35 cellular contexts compared by ENCODE assay signal in the genomic region with DNA sequence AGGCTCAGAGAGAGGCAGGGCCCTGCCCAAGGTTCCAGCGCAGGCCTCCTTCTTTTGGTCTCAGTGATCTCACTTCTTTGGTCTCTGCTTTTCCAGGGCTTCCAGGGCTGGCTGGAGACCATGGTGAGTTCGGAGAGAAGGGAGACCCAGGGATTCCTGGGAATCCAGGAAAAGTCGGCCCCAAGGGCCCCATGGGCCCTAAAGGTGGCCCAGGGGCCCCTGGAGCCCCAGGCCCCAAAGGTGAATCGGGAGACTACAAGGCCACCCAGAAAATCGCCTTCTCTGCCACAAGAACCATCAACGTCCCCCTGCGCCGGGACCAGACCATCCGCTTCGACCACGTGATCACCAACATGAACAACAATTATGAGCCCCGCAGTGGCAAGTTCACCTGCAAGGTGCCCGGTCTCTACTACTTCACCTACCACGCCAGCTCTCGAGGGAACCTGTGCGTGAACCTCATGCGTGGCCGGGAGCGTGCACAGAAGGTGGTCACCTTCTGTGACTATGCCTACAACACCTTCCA. TPM values are rescaled to one million over a fixed set of nuclear protein-coding genes. Genes with fewer than 3 reads are reported as not detected.
"Had no signal": no experiment of that assay in that cellular context is flagged by ENCODE, and none has a peak within 500 bp of the region (broad histone marks: within the 10 kb centered on the region; RNA-seq: fewer than 3 reads in every experiment).

No MANE protein-coding gene starts in this region.

- DNase-seq: activated B cell treated with CpG ODN at 0.5 μM for 24 hours; activated CD4-positive, alpha-beta memory T cell treated with anti-CD3 and anti-CD28 coated beads for 36 hours; activated CD4-positive, alpha-beta T cell treated with anti-CD3 and anti-CD28 coated beads for 4 hours; activated CD4-positive, alpha-beta T cell treated with anti-CD3 and anti-CD28 coated beads, Interleukin-2, amount 10 ng/mL, durations not matched to agents 24 days and 14 days; activated CD4-positive, alpha-beta T cell treated with anti-CD3 and anti-CD28 coated beads, Interleukin-2, amount 50 U/mL, for 1 hour; activated CD4-positive, alpha-beta T cell treated with anti-CD3 and anti-CD28 coated beads, Interleukin-2, amount 50 U/mL, for 4 hours; activated CD4-positive, CD25-positive, alpha-beta regulatory T cell treated with anti-CD3 and anti-CD28 coated beads, Interleukin-2, amount 50 U/mL, for 72 hours; activated CD8-positive, alpha-beta memory T cell treated with anti-CD3 and anti-CD28 coated beads, Interleukin-2, amount 50 U/mL, for 4 hours; activated CD8-positive, alpha-beta T cell treated with anti-CD3 and anti-CD28 coated beads for 36 hours; activated effector memory CD4-positive, alpha-beta T cell treated with anti-CD3 and anti-CD28 coated beads, Interleukin-2, amount 50 U/mL, for 16 hours; activated gamma-delta T cell treated with Interleukin-2 at 50 U/mL for 16 hours; activated naive CD4-positive, alpha-beta T cell; activated naive CD4-positive, alpha-beta T cell treated with anti-CD3 and anti-CD28 coated beads for 36 hours; activated naive CD4-positive, alpha-beta T cell treated with anti-CD3 and anti-CD28 coated beads, Interleukin-2, amount 50 U/mL, for 16 hours; activated naive CD8-positive, alpha-beta T cell treated with anti-CD3 and anti-CD28 coated beads for 36 hours; activated T-cell treated with anti-CD3 and anti-CD28 coated beads for 4 hours; activated T-cell treated with anti-CD3 and anti-CD28 coated beads, Interleukin-2, amount 50 U/mL, for 1 hour; activated T-cell treated with anti-CD3 and anti-CD28 coated beads, Interleukin-2, amount 50 U/mL, for 4 hours; activated T-cell treated with anti-CD3 and anti-CD28 coated beads, Interleukin-2, amount 50 U/mL, for 72 hours; adrenal gland; amniotic stem cell; body of pancreas; brain microvascular endothelial cell; central memory CD4-positive, alpha-beta T cell; T-helper 1 cell; T-helper 2 cell; T-helper 9 cell had no signal

- H3K27me3 ChIP-seq: adrenal gland, body of pancreas had no signal

- H3K4me1 ChIP-seq: adrenal gland, body of pancreas, breast epithelium had no signal

- FAIRE-seq: astrocyte, TTC549 had no signal

- H3K27ac ChIP-seq: adrenal gland, body of pancreas, brain microvascular endothelial cell, breast epithelium, VCaP had no signal

- H3K4me3 ChIP-seq: adrenal gland, body of pancreas, breast epithelium had no signal

- H3K9me3 ChIP-seq: adrenal gland, body of pancreas, breast epithelium had no signal

- ATAC-seq: activated CD8-positive, alpha-beta T cell treated with anti-CD3 and anti-CD28 coated beads for 36 hours; activated naive CD4-positive, alpha-beta T cell treated with anti-CD3 and anti-CD28 coated beads, Interleukin-2, amount 50 U/mL, for 72 hours; activated T-cell treated with anti-CD3 and anti-CD28 coated beads, Interleukin-2, amount 50 U/mL, for 4 hours; activated T-cell treated with anti-CD3 and anti-CD28 coated beads, Interleukin-2, amount 50 U/mL, for 72 hours; activated T-helper 17 cell treated with anti-CD3 and anti-CD28 coated beads, Interleukin-2, amount 50 U/mL, for 72 hours; body of pancreas had no signal

- H3K36me3 ChIP-seq: adrenal gland, brain microvascular endothelial cell, breast epithelium had no signal

RNA-seq across cellular contexts. Expression of a gene that starts 7.7 kb away (rescaled TPM):
- total RNA-seq: activated B cell treated with CpG ODN at 0.5 μM for 24 hours; activated CD4-positive, alpha-beta memory T cell treated with anti-CD3 and anti-CD28 coated beads for 36 hours; activated CD4-positive, alpha-beta T cell treated with anti-CD3 and anti-CD28 coated beads, Interleukin-2, amount 10 ng/mL, durations not matched to agents 24 days and 14 days; activated CD8-positive, alpha-beta memory T cell treated with anti-CD3 and anti-CD28 coated beads for 36 hours; activated CD8-positive, alpha-beta T cell treated with anti-CD3 and anti-CD28 coated beads for 36 hours; activated naive CD4-positive, alpha-beta T cell treated with anti-CD3 and anti-CD28 coated beads for 36 hours; activated naive CD4-positive, alpha-beta T cell treated with anti-CD3 and anti-CD28 coated beads, Interleukin-2, amount 50 U/mL, for 72 hours; activated naive CD8-positive, alpha-beta T cell treated with anti-CD3 and anti-CD28 coated beads for 36 hours; activated T-cell treated with anti-CD3 and anti-CD28 coated beads, Interleukin-2, amount 50 U/mL, for 72 hours; activated T-helper 1 cell treated with anti-CD3 and anti-CD28 coated beads, Interleukin-12 subunit alpha, Interleukin-12 subunit beta, Interleukin-2, Interleukin-4 antibody, amounts not matched to agents 30 ng/mL and 10 ng/mL and 1 ng/mL, durations not matched to agents 14 hours and 24 hours and 36 hours; activated T-helper 17 cell treated with anti-CD3 and anti-CD28 coated beads, Interleukin-2, amount 50 U/mL, for 72 hours; astrocyte had no signal

RNA-seq across cellular contexts. Expression of a gene that starts 17.3 kb away (rescaled TPM):
- total RNA-seq: activated B cell treated with CpG ODN at 0.5 μM for 24 hours; activated CD4-positive, alpha-beta memory T cell treated with anti-CD3 and anti-CD28 coated beads for 36 hours; activated CD4-positive, alpha-beta T cell treated with anti-CD3 and anti-CD28 coated beads, Interleukin-2, amount 10 ng/mL, durations not matched to agents 24 days and 14 days; activated CD8-positive, alpha-beta memory T cell treated with anti-CD3 and anti-CD28 coated beads for 36 hours; activated CD8-positive, alpha-beta T cell treated with anti-CD3 and anti-CD28 coated beads for 36 hours; activated naive CD4-positive, alpha-beta T cell treated with anti-CD3 and anti-CD28 coated beads for 36 hours; activated naive CD4-positive, alpha-beta T cell treated with anti-CD3 and anti-CD28 coated beads, Interleukin-2, amount 50 U/mL, for 72 hours; activated naive CD8-positive, alpha-beta T cell treated with anti-CD3 and anti-CD28 coated beads for 36 hours; activated T-cell treated with anti-CD3 and anti-CD28 coated beads, Interleukin-2, amount 50 U/mL, for 72 hours; activated T-helper 1 cell treated with anti-CD3 and anti-CD28 coated beads, Interleukin-12 subunit alpha, Interleukin-12 subunit beta, Interleukin-2, Interleukin-4 antibody, amounts not matched to agents 30 ng/mL and 10 ng/mL and 1 ng/mL, durations not matched to agents 14 hours and 24 hours and 36 hours; activated T-helper 17 cell treated with anti-CD3 and anti-CD28 coated beads, Interleukin-2, amount 50 U/mL, for 72 hours; astrocyte had no signal

RNA-seq across cellular contexts. Expression of a gene that starts 24.4 kb away (rescaled TPM):
- total RNA-seq: activated B cell treated with CpG ODN at 0.5 μM for 24 hours; activated CD4-positive, alpha-beta memory T cell treated with anti-CD3 and anti-CD28 coated beads for 36 hours; activated CD4-positive, alpha-beta T cell treated with anti-CD3 and anti-CD28 coated beads, Interleukin-2, amount 10 ng/mL, durations not matched to agents 24 days and 14 days; activated CD8-positive, alpha-beta memory T cell treated with anti-CD3 and anti-CD28 coated beads for 36 hours; activated CD8-positive, alpha-beta T cell treated with anti-CD3 and anti-CD28 coated beads for 36 hours; activated naive CD4-positive, alpha-beta T cell treated with anti-CD3 and anti-CD28 coated beads for 36 hours; activated naive CD4-positive, alpha-beta T cell treated with anti-CD3 and anti-CD28 coated beads, Interleukin-2, amount 50 U/mL, for 72 hours; activated naive CD8-positive, alpha-beta T cell treated with anti-CD3 and anti-CD28 coated beads for 36 hours; activated T-cell treated with anti-CD3 and anti-CD28 coated beads, Interleukin-2, amount 50 U/mL, for 72 hours; activated T-helper 1 cell treated with anti-CD3 and anti-CD28 coated beads, Interleukin-12 subunit alpha, Interleukin-12 subunit beta, Interleukin-2, Interleukin-4 antibody, amounts not matched to agents 30 ng/mL and 10 ng/mL and 1 ng/mL, durations not matched to agents 14 hours and 24 hours and 36 hours; activated T-helper 17 cell treated with anti-CD3 and anti-CD28 coated beads, Interleukin-2, amount 50 U/mL, for 72 hours; astrocyte had no signal

RNA-seq across cellular contexts. Expression of a gene that starts 49.9 kb away (rescaled TPM):
- total RNA-seq: activated CD4-positive, alpha-beta T cell treated with anti-CD3 and anti-CD28 coated beads, Interleukin-2, amount 10 ng/mL, durations not matched to agents 24 days and 14 days; activated naive CD4-positive, alpha-beta T cell treated with anti-CD3 and anti-CD28 coated beads for 36 hours; activated naive CD4-positive, alpha-beta T cell treated with anti-CD3 and anti-CD28 coated beads, Interleukin-2, amount 50 U/mL, for 72 hours; activated T-helper 1 cell treated with anti-CD3 and anti-CD28 coated beads, Interleukin-12 subunit alpha, Interleukin-12 subunit beta, Interleukin-2, Interleukin-4 antibody, amounts not matched to agents 30 ng/mL and 10 ng/mL and 1 ng/mL, durations not matched to agents 14 hours and 24 hours and 36 hours had no signal
